In the genomic region with DNA sequence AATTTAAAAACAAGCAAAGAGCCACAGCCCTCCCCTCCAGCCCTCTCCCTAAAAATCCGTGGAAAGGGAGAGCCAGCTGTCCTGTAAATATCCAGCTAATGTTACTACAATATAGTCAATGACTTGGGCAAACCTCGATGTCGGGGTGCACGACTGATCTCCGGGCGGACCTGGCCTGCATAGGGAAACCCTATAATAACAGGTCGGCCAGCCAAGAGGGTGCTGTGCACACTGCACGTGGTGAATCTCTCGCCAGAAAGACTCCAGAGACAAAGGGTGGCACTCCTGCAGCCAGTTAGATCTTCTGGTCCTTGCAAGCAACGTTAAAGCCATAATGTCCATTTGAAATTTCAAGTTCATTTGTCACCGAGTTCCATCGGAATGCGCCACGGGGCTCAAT, we compare ENCODE assay signal across 31 cellular contexts.
"Had no signal": no experiment of that assay in that cellular context is flagged by ENCODE, and none has a peak within 500 bp of the region (broad histone marks: within the 10 kb centered on the region; RNA-seq: fewer than 3 reads in every experiment).

No MANE protein-coding gene starts in this region.

- H3K36me3 ChIP-seq: MG63, Peyer's patch, SJCRH30 had no signal

- H3K4me3 ChIP-seq: MG63, Peyer's patch, SJCRH30, SK-N-MC had no signal

- DNase-seq: Kasumi-1, MG63, NCI-H1048, NCI-H1092 treated with DMSO at 0.1 percent for 48 hours, NCI-H1105 treated with DMSO at 0.1 percent for 48 hours, NCI-H1417, NCI-H1436, NCI-H146, NCI-H1694, NCI-H187, NCI-H1930, NCI-H2029 treated with DMSO at 0.1 percent for 48 hours, NCI-H2081 treated with DMSO at 0.1 percent for 48 hours, NCI-H2107, NCI-H2171, NCI-H226, NCI-H446 treated with DMSO at 0.1 percent for 48 hours, NCI-H510A, NCI-H524, NCI-H526, NCI-H69, NCI-H748 treated with DMSO at 0.1 percent for 48 hours, NCI-H82, Peyer's patch, RPMI8226, SHP77, SIG-M5, SJCRH30, T-cell had no signal

- H3K4me1 ChIP-seq: Peyer's patch, SJCRH30 had no signal

- H3K27ac ChIP-seq: Peyer's patch, SJCRH30, SK-N-MC had no signal

- H3K27me3 ChIP-seq: MG63, Peyer's patch, SJCRH30 had no signal

- ATAC-seq: SK-N-SH treated with all-trans-retinoic acid at 6 μM for 48 hours, T-cell had no signal

- H3K9me3 ChIP-seq: MG63, Peyer's patch, SJCRH30 had no signal
